Comparison of ENCODE assay signal across 8 cellular contexts in genomic region chr20:13638496-13639477, GRCh38. TPM values are rescaled to one million over a fixed set of nuclear protein-coding genes. Genes with fewer than 3 reads are reported as not detected.
A peak's percentile ranks its signal among the peaks of the same experiment; 100 is the strongest.
DNase-seq lines count a peak whose midpoint lies in the region; ATAC-seq and TF ChIP-seq lines count a peak whose summit lies in the region.

Gene TASP1 (minus strand): TSS chr20:13638932. CDS start chr20:13630078, 8,854 bp downstream.

- H3K27ac Mint-ChIP-seq in type B pancreatic cell: peak within 1 kb of the TSS; percentile 95

- peak within 1 kb of the TSS; percentile 92 for H3K9ac ChIP-seq in adipocyte (ENCODE audit: low read length)

- H3K9me3 Mint-ChIP-seq in type B pancreatic cell: no peaks in the 10 kb centered on the region

- TF ChIP-seq CTCF in GM12865 (IDR thresholded peaks at IDR 0.05; ENCODE audit: insufficient read depth, low read depth, low read length, missing control alignments): no peak
- TF ChIP-seq CTCF in type B pancreatic cell (conservative IDR thresholded peaks at IDR 0.05): no peak

- ATAC-seq in HG02759 (IDR thresholded peaks at IDR 0.05; ENCODE audit: unreplicated experiment): peak; percentile 100

- intact Hi-C loops in cardiac septum (cut with DNase I): no loop called here

- H3K36me3 Mint-ChIP-seq in type B pancreatic cell: peaks cover 13% of the 10 kb centered on the region

- no peaks in the 10 kb centered on the region for H3K36me3 ChIP-seq in adipocyte (ENCODE audit: control insufficient read depth, insufficient read depth, low read length, severe bottlenecking)

- peaks cover 25% of the 10 kb centered on the region for H3K27me3 Mint-ChIP-seq in type B pancreatic cell

- peaks cover 3% of the 10 kb centered on the region for H3K27me3 ChIP-seq in adipocyte (replicated peaks; ENCODE audit: control insufficient read depth, insufficient read depth, low read length)

- peaks cover 11% of the 10 kb centered on the region for H3K4me1 ChIP-seq in adipocyte (ENCODE audit: control insufficient read depth, insufficient read depth, low read length)

- DNase-seq in GM12865 (ENCODE audit: low read depth) (peak; percentile 97), NCI-H1417 (lab: John Stamatoyannopoulos, UW) (peak; percentile 95 to 99 (median 98)), SW 1271 (lab: John Stamatoyannopoulos, UW) (peak; percentile 82 to 92), adipocyte (ENCODE audit: low read depth) (peak; percentile 98), cardiac septum (ENCODE audit: low spot score) (peak; percentile 98), pons (ENCODE audit: low spot score) (peak; percentile 96), type B pancreatic cell (ENCODE audit: extremely low spot score, unreplicated experiment) (peak; percentile 94)

- peaks cover 18% of the 10 kb centered on the region for H3K4me1 Mint-ChIP-seq in type B pancreatic cell (ENCODE audit: unreplicated experiment)

- peak within 1 kb of the TSS; percentile 92 for H3K4me3 ChIP-seq in GM12865 (ENCODE audit: low read depth, low read length)
- H3K4me3 ChIP-seq in adipocyte (ENCODE audit: low read length): peak within 1 kb of the TSS; percentile 91

- H3K9me3 ChIP-seq in adipocyte (ENCODE audit: control insufficient read depth, low read length): no peaks in the 10 kb centered on the region

- peak within 1 kb of the TSS; percentile 97 for H3K4me3 Mint-ChIP-seq in type B pancreatic cell

RNA-seq across cellular contexts. Expression of gene TASP1, which starts in this region (rescaled TPM):
- total RNA-seq in cardiac septum (9.7 TPM), type B pancreatic cell (ENCODE audit: low replicate concordance) (15.1 and 16.7 TPM in 2 replicates)

Comparison
In these comparisons a context has a peak if more than half of its experiments do, and no peak if none do; other contexts are left out.
1. Peak in every context shown above with its lines: DNase-seq, ATAC-seq and H3K4me3 ChIP-seq.